ENCODE assay signal across 10 cellular contexts in the genomic region with DNA sequence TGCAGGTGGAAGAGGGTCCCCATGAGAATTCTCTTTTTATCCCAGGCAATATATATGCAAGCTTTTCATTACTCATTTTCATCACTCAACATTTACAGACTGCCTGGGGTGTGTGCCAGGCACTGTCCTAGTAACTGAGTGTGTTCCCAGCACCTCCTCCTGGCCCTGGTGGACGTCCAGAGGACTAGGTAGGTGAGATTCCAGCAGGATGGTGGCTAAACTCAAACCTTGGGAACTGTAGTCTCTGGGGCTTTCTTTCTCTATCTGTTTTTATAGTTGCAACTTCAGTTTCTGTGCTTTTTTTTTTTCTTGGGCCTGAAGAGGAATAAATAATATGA.
DNase-seq lines count a peak whose midpoint lies in the region; ATAC-seq and TF ChIP-seq lines count a peak whose summit lies in the region.
"Had no signal": no experiment of that assay in that cellular context is flagged by ENCODE, and none has a peak within 500 bp of the region (broad histone marks: within the 10 kb centered on the region; RNA-seq: fewer than 3 reads in every experiment).

No MANE protein-coding gene starts in this region.

- no peaks in the 10 kb centered on the region for H3K27me3 ChIP-seq in CD4-positive, alpha-beta memory T cell (ENCODE audit: insufficient read depth, low read length)
- H3K27me3 ChIP-seq: SJCRH30 had no signal

- H3K36me3 ChIP-seq in CD4-positive, alpha-beta memory T cell (ENCODE audit: insufficient read depth, low read length), result no peaks in the 10 kb centered on the region
- H3K36me3 ChIP-seq: SJCRH30 had no signal

- peak overlapping the region in 6 of 7 donors; percentile 56 to 90 (median 78) for H3K27ac Mint-ChIP-seq in CD4-positive, alpha-beta memory T cell
- H3K27ac Mint-ChIP-seq in T-cell (peak overlapping the region; percentile 90 to 91), osteocyte (ENCODE audit: unreplicated experiment) (peak overlapping the region; percentile 68)

- H3K27me3 Mint-ChIP-seq in CD4-positive, alpha-beta memory T cell, result no peaks in the 10 kb centered on the region
- no peaks in the 10 kb centered on the region for H3K27me3 Mint-ChIP-seq in T-cell
- no peaks in the 10 kb centered on the region for H3K27me3 Mint-ChIP-seq in osteocyte (ENCODE audit: unreplicated experiment)

- no peak for ATAC-seq in T-cell (replicated peaks in 1 of 4)
- no peak for ATAC-seq in GM18858 (IDR thresholded peaks at IDR 0.05; ENCODE audit: unreplicated experiment)

- no peaks in the 10 kb centered on the region for H3K9me3 ChIP-seq in CD4-positive, alpha-beta memory T cell (ENCODE audit: control insufficient read depth in 1 of 2, low read length in 2 of 2)
- H3K9me3 ChIP-seq: SJCRH30 had no signal

- POLR2A ChIA-PET in CD4-positive, alpha-beta memory T cell (lab: Charles Lee; ENCODE audit: partially characterized antibody), result interaction anchor here (1.1 to 8.8 kb wide), 4 partner anchors 10 to 61 kb away, joined by 3 to 99 read pairs (median 4); partner anchors contain the start of gene SUSD6
- POLR2A ChIA-PET in T-cell (lab: Charles Lee), result interaction anchor here (0.6 kb wide), 2 partner anchors 873 to 1381 kb away, joined by 3 to 4 read pairs; no protein-coding TSS in a partner anchor

- CTCF ChIA-PET in CD4-positive, alpha-beta memory T cell (lab: Charles Lee; ENCODE audit: partially characterized antibody), result interaction anchor here (0.8 to 1.6 kb wide), 3 partner anchors 24 to 71 kb away, joined by 3 to 6 read pairs (median 4); no protein-coding TSS in a partner anchor
- CTCF ChIA-PET in T-cell (lab: Charles Lee), result interaction anchor here in 1 of 2 donors (0.7 to 1.1 kb wide), 3 partner anchors 8 to 70 kb away, joined by 3 to 5 read pairs (median 5); no protein-coding TSS in a partner anchor

- no peaks in the 10 kb centered on the region for H3K9me3 Mint-ChIP-seq in CD4-positive, alpha-beta memory T cell
- H3K9me3 Mint-ChIP-seq in T-cell (no peaks in the 10 kb centered on the region), osteocyte (ENCODE audit: unreplicated experiment) (no peaks in the 10 kb centered on the region)

- H3K27ac ChIP-seq in CD4-positive, alpha-beta memory T cell (ENCODE audit: low read depth, low read length), result peak overlapping the region; percentile 12
- H3K27ac ChIP-seq in coronary artery, result peak overlapping the region; percentile 46 to 60
- H3K27ac ChIP-seq: C4-2B, SJCRH30 had no signal

- intact Hi-C loops in CD4-positive, alpha-beta memory T cell (cut with micrococcal nuclease), result loop anchor here (2.0 kb wide), 1 partner anchor 18 kb away; no protein-coding TSS in a partner anchor

- no peak overlapping the region for H3K4me3 ChIP-seq in CD4-positive, alpha-beta memory T cell (ENCODE audit: low read length in 2 of 2)
- no peak overlapping the region for H3K4me3 ChIP-seq in coronary artery
- H3K4me3 ChIP-seq: SJCRH30 had no signal

- H3K36me3 Mint-ChIP-seq in CD4-positive, alpha-beta memory T cell, result peaks cover 5 to 19% of the 10 kb centered on the region in 2 donors
- H3K36me3 Mint-ChIP-seq in T-cell (peaks cover 12% of the 10 kb centered on the region), osteocyte (ENCODE audit: unreplicated experiment) (peaks cover 8% of the 10 kb centered on the region)

- peaks cover 77% of the 10 kb centered on the region for H3K4me1 ChIP-seq in CD4-positive, alpha-beta memory T cell (ENCODE audit: insufficient read depth, low read length)
- H3K4me1 ChIP-seq: SJCRH30 had no signal

- H3K4me1 Mint-ChIP-seq in CD4-positive, alpha-beta memory T cell, result peaks cover 63 to 72% (median 68%) of the 10 kb centered on the region in 4 donors
- H3K4me1 Mint-ChIP-seq in T-cell, result peaks cover 69 to 75% (median 70%) of the 10 kb centered on the region in 3 donors
- peaks cover 55% of the 10 kb centered on the region for H3K4me1 Mint-ChIP-seq in osteocyte (ENCODE audit: unreplicated experiment)

- DNase-seq in CD4-positive, alpha-beta memory T cell, result no peak
- no peak for DNase-seq in T-cell
- no peak for DNase-seq in coronary artery (ENCODE audit: low spot score)
- DNase-seq in osteocyte (ENCODE audit: extremely low spot score, unreplicated experiment), result no peak
- no peak for DNase-seq in NCI-H1436 (lab: John Stamatoyannopoulos, UW)
- DNase-seq in central memory CD4-positive, alpha-beta T cell, result no peak
- no peak for DNase-seq in NCI-H2107 treated with DMSO at 0.1 percent for 48 hours (lab: John Stamatoyannopoulos, UW; ENCODE audit: unreplicated experiment)
- DNase-seq: SJCRH30 had no signal

- TF ChIP-seq CTCF in coronary artery (IDR thresholded peaks at IDR 0.05) (no peak), osteocyte (IDR thresholded peaks at IDR 0.05) (no peak)

- H3K4me3 Mint-ChIP-seq in CD4-positive, alpha-beta memory T cell, result peak overlapping the region in 5 of 8 donors; percentile 10 to 83 (median 63)
- H3K4me3 Mint-ChIP-seq in T-cell (peak overlapping the region in 1 of 3 donors; percentile 71), osteocyte (ENCODE audit: unreplicated experiment) (no peak overlapping the region)
